In the genomic region with DNA sequence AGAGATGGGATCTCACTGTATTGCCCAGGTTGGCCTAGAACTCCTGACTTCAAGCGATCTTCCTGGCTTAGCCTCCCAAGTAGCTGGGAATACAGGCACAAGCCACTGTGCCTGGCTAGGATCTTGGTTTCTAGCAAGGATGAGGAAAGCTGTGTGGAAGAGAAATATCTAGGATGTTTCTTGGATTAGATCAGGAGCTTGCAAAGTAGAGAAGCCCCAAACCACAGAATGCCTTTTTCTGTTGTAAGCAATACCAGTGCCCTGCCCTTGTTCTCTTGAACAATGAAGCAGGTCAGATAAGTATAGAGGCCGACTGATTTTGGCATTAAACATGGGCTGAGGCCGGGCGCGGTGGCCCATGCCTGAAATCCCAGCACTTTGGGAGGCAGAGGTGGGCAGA, we compare ENCODE assay signal across 17 cellular contexts. TPM values are rescaled to one million over a fixed set of nuclear protein-coding genes. Genes with fewer than 3 reads are reported as not detected.
A peak's percentile ranks its signal among the peaks of the same experiment; 100 is the strongest.
DNase-seq lines count a peak whose midpoint lies in the region; ATAC-seq, FAIRE-seq and TF ChIP-seq lines count a peak whose summit lies in the region.
"Had no signal": no experiment of that assay in that cellular context is flagged by ENCODE, and none has a peak within 500 bp of the region (broad histone marks: within the 10 kb centered on the region; RNA-seq: fewer than 3 reads in every experiment).

No MANE protein-coding gene starts in this region.

- H3K9me3 ChIP-seq in lower lobe of right lung: no peaks in the 10 kb centered on the region
- H3K9me3 ChIP-seq: breast epithelium, vagina had no signal

- ATAC-seq in lower lobe of right lung: peak; percentile 26 to 41
- ATAC-seq: activated T-cell treated with anti-CD3 and anti-CD28 coated beads, Interleukin-2, amount 50 U/mL, for 72 hours had no signal

- intact Hi-C loops in lower lobe of right lung (cut with DNase I) (no loop called here), posterior vena cava (cut with DNase I) (loop anchor here in 1 of 2 donors (10.0 kb wide), 1 partner anchor 46 kb away; the partner anchor contains the start of genes AP4S1 and STRN3)

- no peaks in the 10 kb centered on the region for H3K36me3 ChIP-seq in bronchial epithelial cell (ENCODE audit: control insufficient read depth, insufficient read depth, low read length)
- no peaks in the 10 kb centered on the region for H3K36me3 ChIP-seq in lower lobe of right lung
- H3K36me3 ChIP-seq: breast epithelium, vagina had no signal

- no peaks in the 10 kb centered on the region for H3K27me3 ChIP-seq in bronchial epithelial cell (ENCODE audit: control insufficient read depth, insufficient read depth, low read length)
- no peaks in the 10 kb centered on the region for H3K27me3 ChIP-seq in lower lobe of right lung (ENCODE audit: low read depth)
- H3K27me3 ChIP-seq: BLaER1 treated with 17β-estradiol and CSF1 and Interleukin-3, amounts not matched to agents 10 nM and 100 nM; breast epithelium; vagina had no signal

- H3K27ac ChIP-seq in lower lobe of right lung: no peak overlapping the region
- H3K27ac ChIP-seq: BLaER1 treated with 17β-estradiol and CSF1 and Interleukin-3, amounts not matched to agents 10 nM and 100 nM; breast epithelium; vagina had no signal

- H3K4me3 ChIP-seq in bronchial epithelial cell (ENCODE audit: low read depth, low read length) (no peak overlapping the region), lower lobe of right lung (no peak overlapping the region)
- H3K4me3 ChIP-seq: BLaER1 treated with 17β-estradiol and CSF1 and Interleukin-3, amounts not matched to agents 10 nM and 100 nM; breast epithelium; vagina had no signal

- TF ChIP-seq CTCF in bronchial epithelial cell (IDR thresholded peaks at IDR 0.05; ENCODE audit: insufficient read depth, low read length, severe bottlenecking) (no peak), lower lobe of right lung (IDR thresholded peaks at IDR 0.05) (no peak)

- DNase-seq in AG08396 (ENCODE audit: low spot score) (peak; percentile 69), HTR-8/SVneo (ENCODE audit: insufficient read length, low spot score) (peak; percentile 95), bronchial epithelial cell (ENCODE audit: low read depth) (peak; percentile 55), lower lobe of right lung (no peak), NCI-H1930 (lab: John Stamatoyannopoulos, UW) (no peak), posterior vena cava (ENCODE audit: low spot score) (no peak), germinal center (ENCODE audit: low spot score) (no peak), KG1 (lab: John Stamatoyannopoulos, UW) (no peak)
- DNase-seq: activated T-cell treated with anti-CD3 and anti-CD28 coated beads, Interleukin-2, amount 50 U/mL, for 72 hours; GDM1; kidney; NCI-H1105; nephron progenitor cell; SIG-M5 had no signal

- H3K4me1 ChIP-seq in lower lobe of right lung: peaks cover 16% of the 10 kb centered on the region
- H3K4me1 ChIP-seq: breast epithelium, vagina had no signal

- FAIRE-seq in HTR-8/SVneo (lab: Jason Lieb, UNC): peak; percentile 98
- FAIRE-seq in bronchial epithelial cell (lab: Jason Lieb, UNC): no peak
- FAIRE-seq: kidney had no signal

RNA-seq across cellular contexts. Expression of gene STRN3, which starts 44.3 kb away (rescaled TPM):
- total RNA-seq in bronchial epithelial cell (76.9 and 95.5 TPM in 2 replicates), lower lobe of right lung (32.8 TPM), posterior vena cava (10 to 100 TPM; 48.2 to 57.4 TPM)

RNA-seq across cellular contexts. Expression of gene AP4S1, which starts 45.0 kb away (rescaled TPM):
- total RNA-seq in bronchial epithelial cell (1.8 and 2.8 TPM in 2 replicates), lower lobe of right lung (8.6 TPM), posterior vena cava (10 to 100 TPM in 1 of 2 donors, 1 to 10 TPM in 1; 9.3 to 11.2 TPM)

Comparison
In these comparisons a context has a peak if more than half of its experiments do, and no peak if none do; other contexts are left out.
1. DNase-seq: peak in AG08396 (single experiment), HTR-8/SVneo (single experiment) and bronchial epithelial cell (single experiment); none in lower lobe of right lung (single experiment), NCI-H1930 (0 of 2), posterior vena cava (single experiment), germinal center (single experiment) and KG1 (single experiment).